Comparison of ENCODE assay signal across 13 cellular contexts in genomic region chr22:26660961-26661578, GRCh38. TPM values are rescaled to one million over a fixed set of nuclear protein-coding genes. Genes with fewer than 3 reads are reported as not detected.
DNase-seq lines count a peak whose midpoint lies in the region; ATAC-seq and TF ChIP-seq lines count a peak whose summit lies in the region.
"Had no signal": no experiment of that assay in that cellular context is flagged by ENCODE, and none has a peak within 500 bp of the region (broad histone marks: within the 10 kb centered on the region; RNA-seq: fewer than 3 reads in every experiment).

No MANE protein-coding gene starts in this region.

- H3K4me3 Mint-ChIP-seq in H9: peak overlapping the region in 1 of 2 experiments; percentile 61; a peak in 1 of 5 replicates

- no peaks in the 10 kb centered on the region for H3K79me1 ChIP-seq in H9 (ENCODE audit: insufficient read depth, low read depth, low read length, poor library complexity, severe bottlenecking)

- no CpG with 5 or more reads among the region's 7 CpGs for WGBS in H9 (ENCODE audit: extremely low coverage, insufficient read length, low lambda C conversion rate)

- no peak overlapping the region for H2BK5ac ChIP-seq in H9 (ENCODE audit: insufficient read length, low read length)

- DNase-seq in COR-L47 (lab: John Stamatoyannopoulos, UW) (peak; percentile 29), H9 (no peak), NCI-H82 treated with DMSO at 0.1 percent for 48 hours (lab: John Stamatoyannopoulos, UW; ENCODE audit: unreplicated experiment) (peak; percentile 16), cerebellum (ENCODE audit: low spot score) (no peak), NCI-H526 (lab: John Stamatoyannopoulos, UW) (no peak)
- DNase-seq: activated CD8-positive, alpha-beta memory T cell treated with anti-CD3 and anti-CD28 coated beads for 24 hours; PC-9; right lobe of liver; substantia nigra had no signal

- H3K36me3 ChIP-seq in iPS-18a (ENCODE audit: control insufficient read depth, low read depth, low read length): peaks cover 26% of the 10 kb centered on the region
- H3K36me3 ChIP-seq: right lobe of liver had no signal

- H2AFZ ChIP-seq in H9 (ENCODE audit: low read length): no peak overlapping the region
- H2AFZ ChIP-seq: PC-9 had no signal

- peak overlapping the region; percentile 39 for H3K18ac ChIP-seq in H9 (ENCODE audit: insufficient read length, low read depth, low read length)

- H3K79me2 ChIP-seq in H9 (ENCODE audit: insufficient read depth, low read length): no peaks in the 10 kb centered on the region; the same call in 1 of the 2 replicates

- H3K27me3 ChIP-seq in H9 (ENCODE audit: insufficient read depth, low read length) (no peaks in the 10 kb centered on the region), iPS-18a (ENCODE audit: control insufficient read depth, insufficient read depth, low read length) (no peaks in the 10 kb centered on the region)

- no peak overlapping the region for H3K23ac ChIP-seq in H9 (ENCODE audit: insufficient read length, low read depth, low read length)

- no peak overlapping the region for H2BK12ac ChIP-seq in H9 (ENCODE audit: insufficient read length, low read depth, low read length)

- TF ChIP-seq CTCF in H9 (conservative IDR thresholded peaks at IDR 0.05): no peak

- peaks cover 22 to 54% (median 37%) of the 10 kb centered on the region in 3 experiments; a peak in 6 of 7 replicates for H3K36me3 Mint-ChIP-seq in H9 (ENCODE audit: insufficient read depth in 1 of 3, low read depth in 3 of 3)

- no peak overlapping the region for H3T11ph ChIP-seq in H9 (ENCODE audit: low read length)

- H3K4me3 ChIP-seq in iPS-18a (ENCODE audit: low read length): peak overlapping the region; percentile 3
- H3K4me3 ChIP-seq: PC-9, right lobe of liver had no signal

- no peak overlapping the region for H3K4ac ChIP-seq in H9 (ENCODE audit: low read depth, low read length)

- no peak overlapping the region for H2BK20ac ChIP-seq in H9 (ENCODE audit: low read depth, low read length, poor library complexity, severe bottlenecking)

- ATAC-seq in GM21737 (IDR thresholded peaks at IDR 0.05; ENCODE audit: unreplicated experiment): no peak
- ATAC-seq: activated naive CD4-positive, alpha-beta T cell treated with anti-CD3 and anti-CD28 coated beads, Interleukin-2, amount 50 U/mL, for 72 hours; right lobe of liver had no signal

- no peaks in the 10 kb centered on the region; the same call in 1 of the 2 replicates for H3K4me1 ChIP-seq in H9 (ENCODE audit: insufficient read depth, low read length)
- peaks cover 23% of the 10 kb centered on the region for H3K4me1 ChIP-seq in iPS-18a (ENCODE audit: control insufficient read depth, low read depth, low read length)

- H2BK120ac ChIP-seq in H9 (ENCODE audit: low read depth, low read length, poor library complexity, severe bottlenecking): no peak overlapping the region

- no peak overlapping the region for H3K56ac ChIP-seq in H9 (ENCODE audit: insufficient read length, low read depth, low read length)

- H3K4me2 ChIP-seq in H9 (ENCODE audit: insufficient read depth, insufficient read length, low read length): peak overlapping the region; percentile 4
- H3K4me2 ChIP-seq: PC-9 had no signal

- H3K9me3 Mint-ChIP-seq in H9: no peaks in the 10 kb centered on the region; a peak in 1 of 5 replicates
- H3K9me3 Mint-ChIP-seq: activated naive CD4-positive, alpha-beta T cell treated with anti-CD3 and anti-CD28 coated beads, Interleukin-2, amount 50 U/mL, for 72 hours had no signal

- no peaks in the 10 kb centered on the region for H4K20me1 ChIP-seq in H9 (ENCODE audit: control insufficient read depth, insufficient read depth, insufficient read length)

- 0 out of 2 replicates have a peak overlapping the region, but pooled peaks have one; percentile 12 for H3K14ac ChIP-seq in H9 (ENCODE audit: insufficient read depth, low read length)

- no peak overlapping the region for H4K91ac ChIP-seq in H9 (ENCODE audit: insufficient read length, low read depth, low read length)

- H3K9ac ChIP-seq in H9 (ENCODE audit: extremely low read depth, insufficient read length, low read length) (no peak overlapping the region), iPS-18a (ENCODE audit: low read length) (peak overlapping the region; percentile 26)

- H4K5ac ChIP-seq in H9 (ENCODE audit: insufficient read length, low read depth, low read length): no peak overlapping the region

- peaks cover 16% of the 10 kb centered on the region for H3K23me2 ChIP-seq in H9 (ENCODE audit: insufficient read length, low read depth, low read length, poor library complexity, severe bottlenecking)

- H3K27ac ChIP-seq in H9 (ENCODE audit: insufficient read length, low read depth, low read length) (no peak overlapping the region), iPS-18a (ENCODE audit: low read length) (peak overlapping the region; percentile 28)
- H3K27ac ChIP-seq: PC-9, right lobe of liver had no signal

- H3K27me3 Mint-ChIP-seq in H9 (ENCODE audit: low read depth): peaks cover 14% of the 10 kb centered on the region

- H3K9me3 ChIP-seq in H9 (ENCODE audit: control insufficient read depth, low read depth, low read length) (no peaks in the 10 kb centered on the region), iPS-18a (ENCODE audit: control insufficient read depth, low read depth, low read length) (no peaks in the 10 kb centered on the region)
- H3K9me3 ChIP-seq: right lobe of liver had no signal

- H3K4me1 Mint-ChIP-seq in H9: peaks cover 44 to 63% of the 10 kb centered on the region in 2 experiments

- no peak overlapping the region for H4K8ac ChIP-seq in H9 (replicated peaks; ENCODE audit: insufficient read length, low read depth, low read length)

- H2AK5ac ChIP-seq in H9 (ENCODE audit: insufficient read length, low read length): no peak overlapping the region

- H3K27ac Mint-ChIP-seq in H9: peak overlapping the region; percentile 38 to 98 (median 83); a peak in 5 of 7 replicates
- H3K27ac Mint-ChIP-seq: activated naive CD4-positive, alpha-beta T cell treated with anti-CD3 and anti-CD28 coated beads, Interleukin-2, amount 50 U/mL, for 72 hours had no signal

- H2BK15ac ChIP-seq in H9 (ENCODE audit: low read depth, low read length): no peak overlapping the region

RNA-seq across cellular contexts. Expression of gene MIAT, which starts 3.7 kb away (rescaled TPM):
- 77.0 and 85.6 TPM in 2 replicates for total RNA-seq in H9 (2021)
- 194 TPM for total RNA-seq in cerebellum

RNA-seq across cellular contexts. Expression of gene CRYBA4, which starts 39.3 kb away (rescaled TPM):
- total RNA-seq in H9 (2021) (0.37 and 0.52 TPM in 2 replicates), cerebellum (not detected)
- total RNA-seq: activated naive CD4-positive, alpha-beta T cell treated with anti-CD3 and anti-CD28 coated beads, Interleukin-2, amount 50 U/mL, for 72 hours; mucosa of gallbladder; PC-9; right lobe of liver had no signal

RNA-seq across cellular contexts. Expression of gene CRYBB1, which starts 43.2 kb away (rescaled TPM):
- 4.3 and 5.4 TPM in 2 replicates for total RNA-seq in H9 (2021)
- 0.27 TPM for total RNA-seq in cerebellum
- total RNA-seq: activated naive CD4-positive, alpha-beta T cell treated with anti-CD3 and anti-CD28 coated beads, Interleukin-2, amount 50 U/mL, for 72 hours; PC-9 had no signal

Comparison
In these comparisons a context has a peak if more than half of its experiments do, and no peak if none do; other contexts are left out.
1. DNase-seq: peak in COR-L47 (single experiment) and NCI-H82 treated with DMSO at 0.1 percent for 48 hours (single experiment); none in H9 (single experiment), cerebellum (single experiment) and NCI-H526 (0 of 2).